ENCODE assay signal across 8 cellular contexts in genomic region chr11:45102810-45103621, GRCh38. TPM values are rescaled to one million over a fixed set of nuclear protein-coding genes. Genes with fewer than 3 reads are reported as not detected.
DNase-seq lines count a peak whose midpoint lies in the region; ATAC-seq and TF ChIP-seq lines count a peak whose summit lies in the region.

No MANE protein-coding gene starts in this region.

- H3K4me1 ChIP-seq in BE2C (no peaks in the 10 kb centered on the region; the same call in 1 of the 2 replicates), OCI-LY7 (ENCODE audit: insufficient read depth, low read length, poor library complexity, severe bottlenecking) (peaks cover 3% of the 10 kb centered on the region), upper lobe of right lung (peaks cover 6% of the 10 kb centered on the region)

- TF ChIP-seq CTCF in BE2C (IDR thresholded peaks at IDR 0.05; ENCODE audit: low read depth, low read length) (peak; percentile 81), OCI-LY7 (conservative IDR thresholded peaks at IDR 0.05; ENCODE audit: low read length) (peak; percentile 100), upper lobe of right lung (IDR thresholded peaks at IDR 0.05) (peak; percentile 91)

- no peaks in the 10 kb centered on the region for H3K79me2 ChIP-seq in OCI-LY7 (ENCODE audit: insufficient read depth, low read depth, low read length)

- no TSS peak for BruUV-seq in OCI-LY7 (replicated peaks; lab: Mats Ljungman, UMichigan)

- DNase-seq in BE2C: peak; percentile 51
- DNase-seq in OCI-LY7 (ENCODE audit: low spot score): peak; percentile 66
- DNase-seq in activated T-cell treated with anti-CD3 and anti-CD28 coated beads, Interleukin-2, amount 50 U/mL, for 1 hour: peak; percentile 66
- DNase-seq in fibroblast of gingiva (ENCODE audit: low read depth): peak; percentile 57
- peak; percentile 64 for DNase-seq in non-pigmented ciliary epithelial cell (ENCODE audit: low read depth)
- DNase-seq in upper lobe of right lung: no peak

- CTCF ChIA-PET in OCI-LY7 (lab: Charles Lee; ENCODE audit: unreplicated experiment): interaction anchor here (1.0 to 4.7 kb wide), 5 partner anchors 166 to 336 kb away, joined by 3 to 48 read pairs (median 9); no protein-coding TSS in a partner anchor

- ATAC-seq in GM18870 (IDR thresholded peaks at IDR 0.05; ENCODE audit: unreplicated experiment): peak; percentile 68
- peak; percentile 88 for ATAC-seq in HG03558 (IDR thresholded peaks at IDR 0.05; ENCODE audit: extremely low read depth, unreplicated experiment)
- peak; percentile 81 for ATAC-seq in upper lobe of right lung

- POLR2A ChIA-PET in OCI-LY7 (lab: Charles Lee): interaction anchor here (0.8 kb wide), 1 partner anchor 175 kb away, joined by 3 read pairs; no protein-coding TSS in a partner anchor

- H2AFZ ChIP-seq in OCI-LY7 (ENCODE audit: low read length): no peak overlapping the region

- no peaks in the 10 kb centered on the region for H3K36me3 ChIP-seq in BE2C
- no peaks in the 10 kb centered on the region for H3K36me3 ChIP-seq in OCI-LY7 (ENCODE audit: insufficient read depth, low read length)
- H3K36me3 ChIP-seq in upper lobe of right lung: no peaks in the 10 kb centered on the region

- no peaks in the 10 kb centered on the region; the same call in 1 of the 2 replicates for H4K20me1 ChIP-seq in OCI-LY7 (ENCODE audit: insufficient read depth, low read length)

- H3K9me3 ChIP-seq in BE2C (no peaks in the 10 kb centered on the region), OCI-LY7 (ENCODE audit: low read length) (no peaks in the 10 kb centered on the region), upper lobe of right lung (no peaks in the 10 kb centered on the region)

- H3K4me3 ChIP-seq in BE2C (ENCODE audit: low read depth, low read length) (no peak overlapping the region), OCI-LY7 (ENCODE audit: low read depth, low read length, poor library complexity, severe bottlenecking) (no peak overlapping the region), upper lobe of right lung (no peak overlapping the region)

- H3K27me3 ChIP-seq in BE2C: no peaks in the 10 kb centered on the region
- peaks cover 5% of the 10 kb centered on the region for H3K27me3 ChIP-seq in upper lobe of right lung

- H3K27ac ChIP-seq in OCI-LY7 (ENCODE audit: low read depth, low read length, poor library complexity, severe bottlenecking) (no peak overlapping the region), upper lobe of right lung (no peak overlapping the region)

- intact Hi-C loops in OCI-LY7 (cut with micrococcal nuclease; ENCODE audit: unreplicated experiment): no loop called here
- intact Hi-C loops in upper lobe of right lung (cut with DNase I): loop anchor here (5.0 kb wide), 1 partner anchor 166 kb away; no protein-coding TSS in a partner anchor

- no peak overlapping the region for H3K4me2 ChIP-seq in OCI-LY7 (ENCODE audit: low read length)

- no peaks in the 10 kb centered on the region for H3K9me2 ChIP-seq in OCI-LY7 (ENCODE audit: insufficient read depth, low read length)

RNA-seq across cellular contexts. Expression of gene PRDM11, which starts 43.4 kb away (rescaled TPM):
- 5.9 TPM for polyA plus RNA-seq in BE2C (2012; ENCODE audit: insufficient read depth, insufficient read length, low read depth)
- total RNA-seq in OCI-LY7 (2014; rRNA removed; shearing (Covaris generic)): 2.2 and 4.5 TPM in 2 replicates
- 8.4 and 8.9 TPM in 2 replicates for total RNA-seq in OCI-LY7 (2022)
- 18.3 TPM for total RNA-seq in upper lobe of right lung
